Comparison of ENCODE assay signal across 15 cellular contexts in genomic region chr2:96353606-96354095, GRCh38. TPM values are rescaled to one million over a fixed set of nuclear protein-coding genes. Genes with fewer than 3 reads are reported as not detected.
A peak's percentile ranks its signal among the peaks of the same experiment; 100 is the strongest.
DNase-seq lines count a peak whose midpoint lies in the region; ATAC-seq and TF ChIP-seq lines count a peak whose summit lies in the region.
"Had no signal": no experiment of that assay in that cellular context is flagged by ENCODE, and none has a peak within 500 bp of the region (broad histone marks: within the 10 kb centered on the region; RNA-seq: fewer than 3 reads in every experiment).

No MANE protein-coding gene starts in this region.

- H3K9me3 ChIP-seq in BLaER1 treated with 17β-estradiol and CSF1 and Interleukin-3, amounts not matched to agents 10 nM and 100 nM (replicated peaks in 1 of 11), result no peaks in the 10 kb centered on the region

- ATAC-seq in Right ventricle myocardium superior (ENCODE audit: poor library complexity) (peak; percentile 36), sciatic nerve (peak; percentile 61), GM18858 (IDR thresholded peaks at IDR 0.05; ENCODE audit: unreplicated experiment) (no peak)

- peaks cover 18 to 100% (median 95%) of the 10 kb centered on the region in 11 experiments for H3K36me3 ChIP-seq in BLaER1 treated with 17β-estradiol and CSF1 and Interleukin-3, amounts not matched to agents 10 nM and 100 nM
- no peaks in the 10 kb centered on the region for H3K36me3 ChIP-seq in brain microvascular endothelial cell (replicated peaks)

- intact Hi-C loops in Right ventricle myocardium superior (cut with DNase I) (no loop called here), sciatic nerve (cut with DNase I) (no loop called here)

- peak overlapping the region in 8 of 11 experiments; percentile 12 to 53 (median 36); a peak in 12 of 22 replicates for H3K9ac ChIP-seq in BLaER1 treated with 17β-estradiol and CSF1 and Interleukin-3, amounts not matched to agents 10 nM and 100 nM

- no peaks in the 10 kb centered on the region for H3K27me3 ChIP-seq in BLaER1 treated with 17β-estradiol and CSF1 and Interleukin-3, amounts not matched to agents 10 nM and 100 nM
- H3K27me3 ChIP-seq in brain microvascular endothelial cell (replicated peaks), result no peaks in the 10 kb centered on the region

- in situ Hi-C loops in brain microvascular endothelial cell (cut with HindIII; ENCODE audit: low pct_ligation_motif_present, low sequenced_read_pairs), result no loop called here

- peak overlapping the region; percentile 65 to 87 (median 73) for H3K4me2 ChIP-seq in BLaER1 treated with 17β-estradiol and CSF1 and Interleukin-3, amounts not matched to agents 10 nM and 100 nM

- H3K4me3 ChIP-seq in BLaER1 treated with 17β-estradiol and CSF1 and Interleukin-3, amounts not matched to agents 10 nM and 100 nM, result 0 out of 20 replicates have a peak overlapping the region, but pooled peaks of 1 of the 10 experiments have one; percentile 5
- H3K4me3 ChIP-seq in brain microvascular endothelial cell (ENCODE audit: low read depth, low read length), result no peak overlapping the region

- peak overlapping the region; percentile 0 to 68 (median 49); a peak in 18 of 22 replicates for H3K27ac ChIP-seq in BLaER1 treated with 17β-estradiol and CSF1 and Interleukin-3, amounts not matched to agents 10 nM and 100 nM
- H3K27ac ChIP-seq in brain microvascular endothelial cell, result peak overlapping the region; percentile 48

- peaks cover 23 to 35% (median 28%) of the 10 kb centered on the region in 10 experiments for H3K4me1 ChIP-seq in BLaER1 treated with 17β-estradiol and CSF1 and Interleukin-3, amounts not matched to agents 10 nM and 100 nM

- peaks cover 0 to 32% (median 3%) of the 10 kb centered on the region in 11 experiments; a peak in 5 of 22 replicates for H4K20me1 ChIP-seq in BLaER1 treated with 17β-estradiol and CSF1 and Interleukin-3, amounts not matched to agents 10 nM and 100 nM

- TF ChIP-seq CTCF in brain microvascular endothelial cell (IDR thresholded peaks at IDR 0.05; ENCODE audit: low read depth, low read length, missing control alignments), result no peak

- DNase-seq in brain microvascular endothelial cell (peak; percentile 58), Right ventricle myocardium superior (no peak), sciatic nerve (ENCODE audit: low spot score) (no peak), hypothalamus (lab: John Stamatoyannopoulos, UW) (no peak), NCI-H146 treated with DMSO at 0.1 percent for 48 hours (lab: John Stamatoyannopoulos, UW; ENCODE audit: unreplicated experiment) (no peak), hippocampal formation (lab: John Stamatoyannopoulos, UW) (no peak)
- DNase-seq: activated CD4-positive, alpha-beta T cell treated with anti-CD3 and anti-CD28 coated beads, Interleukin-2, amount 10 ng/mL, durations not matched to agents 7 days and 5 days; activated T-cell treated with anti-CD3 and anti-CD28 coated beads, Interleukin-2, amount 50 U/mL, for 24 hours; AML-193; amniotic stem cell; endodermal cell; Kasumi-1; NCI-H526 had no signal

RNA-seq across cellular contexts. Expression of gene NCAPH, which starts 18.1 kb away (rescaled TPM):
- 0.70 TPM for total RNA-seq in Right ventricle myocardium superior
- total RNA-seq in sciatic nerve, result 0.98 TPM

RNA-seq across cellular contexts. Expression of gene ITPRIPL1, which starts 28.5 kb away (rescaled TPM):
- total RNA-seq in Right ventricle myocardium superior (1.0 TPM), sciatic nerve (2.8 TPM)

RNA-seq across cellular contexts. Expression of gene SNRNP200, which starts 48.3 kb away (rescaled TPM):
- 50.1 TPM for total RNA-seq in Right ventricle myocardium superior
- 89.0 TPM for total RNA-seq in sciatic nerve
